Comparison of ENCODE assay signal across 15 cellular contexts in genomic region chr6:11208267-11208666, GRCh38. TPM values are rescaled to one million over a fixed set of nuclear protein-coding genes. Genes with fewer than 3 reads are reported as not detected.
DNase-seq lines count a peak whose midpoint lies in the region; ATAC-seq, FAIRE-seq and TF ChIP-seq lines count a peak whose summit lies in the region.
"Had no signal": no experiment of that assay in that cellular context is flagged by ENCODE, and none has a peak within 500 bp of the region (broad histone marks: within the 10 kb centered on the region; RNA-seq: fewer than 3 reads in every experiment).

No MANE protein-coding gene starts in this region.

- H3K4me1 Mint-ChIP-seq in chondrocyte (ENCODE audit: low read depth) = peaks cover 93% of the 10 kb centered on the region
- H3K4me1 Mint-ChIP-seq in stimulated activated effector memory CD8-positive, alpha-beta T cell treated with anti-CD3 and anti-CD28 coated beads, Interleukin-12 subunit alpha, Interleukin-12 subunit beta, amount 100 ng/mL, for 72 hours = peaks cover 68% of the 10 kb centered on the region

- H3K36me3 Mint-ChIP-seq in chondrocyte (ENCODE audit: low read depth) = peaks cover 17% of the 10 kb centered on the region
- peaks cover 97% of the 10 kb centered on the region for H3K36me3 Mint-ChIP-seq in stimulated activated effector memory CD8-positive, alpha-beta T cell treated with anti-CD3 and anti-CD28 coated beads, Interleukin-12 subunit alpha, Interleukin-12 subunit beta, amount 100 ng/mL, for 72 hours

- peak; percentile 24 for DNase-seq in activated CD4-positive, alpha-beta T cell treated with anti-CD3 and anti-CD28 coated beads for 48 hours
- DNase-seq in activated CD4-positive, alpha-beta T cell treated with anti-CD3 and anti-CD28 coated beads, Interleukin-2, amount 50 U/mL, for 4 hours = no peak
- DNase-seq in NCI-H2171 treated with DMSO at 0.1 percent for 48 hours (lab: John Stamatoyannopoulos, UW) = peak; percentile 95
- no peak for DNase-seq in chondrocyte (ENCODE audit: low spot score)
- no peak for DNase-seq in stimulated activated effector memory CD8-positive, alpha-beta T cell treated with anti-CD3 and anti-CD28 coated beads, Interleukin-12 subunit alpha, Interleukin-12 subunit beta, amount 100 ng/mL, for 72 hours (ENCODE audit: low spot score in 2 of 2)
- no peak for DNase-seq in COR-L47 (lab: John Stamatoyannopoulos, UW)
- no peak for DNase-seq in urothelium cell line (ENCODE audit: low spot score)
- DNase-seq: ACHN; NCI-H345; occipital lobe; SIG-M5; stimulated activated CD4-positive, alpha-beta T cell treated with anti-CD3 and anti-CD28 coated beads, Interleukin-4, amount 100 ng/mL, for 24 hours had no signal

- H3K4me3 Mint-ChIP-seq in chondrocyte (ENCODE audit: unreplicated experiment) = no peak overlapping the region
- H3K4me3 Mint-ChIP-seq in stimulated activated effector memory CD8-positive, alpha-beta T cell treated with anti-CD3 and anti-CD28 coated beads, Interleukin-12 subunit alpha, Interleukin-12 subunit beta, amount 100 ng/mL, for 72 hours = no peak overlapping the region
- H3K4me3 Mint-ChIP-seq: WTC11 had no signal

- TF ChIP-seq CTCF in chondrocyte (IDR thresholded peaks at IDR 0.05) = no peak

- ATAC-seq in stimulated activated effector memory CD8-positive, alpha-beta T cell treated with anti-CD3 and anti-CD28 coated beads, Interleukin-12 subunit alpha, Interleukin-12 subunit beta, amount 100 ng/mL, for 72 hours = peak; percentile 84
- no peak for ATAC-seq in HG02610 (IDR thresholded peaks at IDR 0.05; ENCODE audit: unreplicated experiment)
- ATAC-seq: gastroesophageal sphincter, WTC11 had no signal

- peak overlapping the region; percentile 96 for H3K27ac Mint-ChIP-seq in chondrocyte (ENCODE audit: unreplicated experiment)
- no peak overlapping the region for H3K27ac Mint-ChIP-seq in stimulated activated effector memory CD8-positive, alpha-beta T cell treated with anti-CD3 and anti-CD28 coated beads, Interleukin-12 subunit alpha, Interleukin-12 subunit beta, amount 100 ng/mL, for 72 hours
- H3K27ac Mint-ChIP-seq: WTC11 had no signal

- no peaks in the 10 kb centered on the region for H3K27me3 Mint-ChIP-seq in chondrocyte (ENCODE audit: low read depth)

- H3K9me3 Mint-ChIP-seq in chondrocyte (ENCODE audit: low read depth) = no peaks in the 10 kb centered on the region
- no peaks in the 10 kb centered on the region for H3K9me3 Mint-ChIP-seq in stimulated activated effector memory CD8-positive, alpha-beta T cell treated with anti-CD3 and anti-CD28 coated beads, Interleukin-12 subunit alpha, Interleukin-12 subunit beta, amount 100 ng/mL, for 72 hours
- H3K9me3 Mint-ChIP-seq: WTC11 had no signal

- no peak for FAIRE-seq in urothelium cell line (lab: Jason Lieb, UNC)

RNA-seq across cellular contexts. Expression of gene NEDD9, which starts 24.2 kb away (rescaled TPM):
- total RNA-seq in chondrocyte = 23.2 to 42.0 TPM (median 25.2 TPM) in 3 replicates

Comparison
In these comparisons a context has a peak if more than half of its experiments do, and no peak if none do; other contexts are left out.
1. DNase-seq: peak in activated CD4-positive, alpha-beta T cell treated with anti-CD3 and anti-CD28 coated beads for 48 hours (single experiment) and NCI-H2171 treated with DMSO at 0.1 percent for 48 hours (single experiment); none in activated CD4-positive, alpha-beta T cell treated with anti-CD3 and anti-CD28 coated beads, Interleukin-2, amount 50 U/mL, for 4 hours (0 of 2), chondrocyte (single experiment), stimulated activated effector memory CD8-positive, alpha-beta T cell treated with anti-CD3 and anti-CD28 coated beads, Interleukin-12 subunit alpha, Interleukin-12 subunit beta, amount 100 ng/mL, for 72 hours (0 of 2), COR-L47 (single experiment) and urothelium cell line (single experiment).